In genomic region chr6:142946181-142946923, GRCh38 we compare ENCODE assay signal across 1 cellular context.
A peak's percentile ranks its signal among the peaks of the same experiment; 100 is the strongest.
TF ChIP-seq lines count a peak whose summit lies in the region.

No MANE protein-coding gene starts in this region.

TF ChIP-seq in IMR-90, 13 proteins besides CTCF, POLR2A, EP300 and RAD21 (continued from another document):
- TF ChIP-seq MAFK (IDR thresholded peaks at IDR 0.05; ENCODE audit: low read depth, low read length) (no peak), BHLHE40 (IDR thresholded peaks at IDR 0.05; ENCODE audit: low read depth, low read length) (0 out of 2 replicates have a peak, but pooled peaks have one; percentile 2), MXI1 (IDR thresholded peaks at IDR 0.05; ENCODE audit: borderline replicate concordance, low read depth, low read length) (no peak), SMC3 (IDR thresholded peaks at IDR 0.05; ENCODE audit: low read depth, low read length) (peak; percentile 17), FOS (IDR thresholded peaks at IDR 0.05; ENCODE audit: low read depth, low read length) (no peak)
